Comparison of ENCODE assay signal across 8 cellular contexts in the genomic region with DNA sequence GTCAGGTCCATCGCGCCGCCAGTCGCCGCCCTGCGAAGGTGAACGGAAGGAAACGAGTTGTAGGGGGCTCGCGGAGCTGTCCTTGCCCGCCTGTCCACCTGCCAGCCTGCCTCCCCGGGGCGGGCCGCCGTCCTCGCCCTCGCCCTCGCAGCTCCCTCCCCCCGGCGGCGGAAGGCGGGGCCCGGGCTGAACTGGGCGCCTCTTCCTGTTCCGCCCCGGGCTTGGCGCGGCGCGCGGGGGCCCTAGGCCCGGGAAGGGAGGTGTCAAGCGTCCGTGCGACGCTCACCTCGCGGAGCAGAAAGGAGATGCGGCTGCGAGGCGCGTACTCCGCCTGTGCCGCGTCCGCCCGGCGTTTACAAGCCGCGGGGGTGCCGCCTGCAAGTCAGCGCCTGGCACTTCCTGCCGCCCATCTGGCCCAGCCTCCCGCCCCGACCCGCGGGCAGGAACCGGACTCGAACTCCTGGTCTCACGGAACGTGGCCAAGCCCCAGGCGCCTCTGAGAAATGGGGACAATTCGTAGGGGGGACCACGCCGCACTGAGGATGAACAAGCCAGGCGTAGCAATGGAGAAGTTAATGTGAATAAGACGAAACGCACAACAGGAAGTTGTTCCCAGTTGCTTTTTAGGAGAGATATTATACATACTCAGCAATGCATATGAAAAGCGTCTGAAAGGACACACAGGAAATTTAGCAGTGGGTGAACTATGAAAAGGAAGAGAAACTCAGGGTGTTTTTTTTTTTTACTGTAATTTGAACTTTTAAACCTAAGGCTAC. TPM values are rescaled to one million over a fixed set of nuclear protein-coding genes. Genes with fewer than 3 reads are reported as not detected.
DNase-seq lines count a peak whose midpoint lies in the region; ATAC-seq and TF ChIP-seq lines count a peak whose summit lies in the region.

TSS of gene CNPPD1 (minus strand) at position 108 of the 776 bp plus-strand sequence. CDS start at position 11, 97 bp downstream.

- peak within 1 kb of the TSS; percentile 66; the same call in 1 of the 2 replicates for H3K27ac ChIP-seq in HUES6 (ENCODE audit: low read depth, low read length)
- H3K27ac ChIP-seq in OCI-LY3 (ENCODE audit: low read length): peak within 1 kb of the TSS; percentile 98

- peaks cover 45% of the 10 kb centered on the region for H3K36me3 ChIP-seq in HUES6 (ENCODE audit: control insufficient read depth, insufficient read depth, low read length)
- peaks cover 8% of the 10 kb centered on the region for H3K36me3 ChIP-seq in OCI-LY3 (replicated peaks; ENCODE audit: low read depth, low read length)

- no peak for TF ChIP-seq CTCF in OCI-LY3 (IDR thresholded peaks at IDR 0.05; ENCODE audit: low read depth, low read length)

- ATAC-seq in GM21390 (IDR thresholded peaks at IDR 0.05; ENCODE audit: unreplicated experiment): peak; percentile 68

- no peaks in the 10 kb centered on the region for H3K9me3 ChIP-seq in HUES6 (ENCODE audit: control insufficient read depth, insufficient read depth, low read depth, low read length)
- no peaks in the 10 kb centered on the region for H3K9me3 ChIP-seq in OCI-LY3 (ENCODE audit: insufficient read depth, low read length)
- H3K9me3 ChIP-seq in mononuclear cell (ENCODE audit: low read depth, low read length): no peaks in the 10 kb centered on the region

- DNase-seq in D341Med (ENCODE audit: low spot score) (peak; percentile 89), epidermal melanocyte (ENCODE audit: insufficient read length, low spot score) (peak; percentile 60)
- peak; percentile 91 for DNase-seq in activated CD8-positive, alpha-beta memory T cell treated with anti-CD3 and anti-CD28 coated beads, Interleukin-2, amount 50 U/mL, for 48 hours
- DNase-seq in stimulated activated CD8-positive, alpha-beta memory T cell treated with anti-CD3 and anti-CD28 coated beads, Interleukin-4, amount 100 ng/mL, for 1 hour (ENCODE audit: low read depth in 2 of 2, low spot score in 1 of 2): peak; percentile 56 to 77

- H2AFZ ChIP-seq in OCI-LY3 (ENCODE audit: low read depth, low read length): peak within 1 kb of the TSS; percentile 36; the same call in 1 of the 2 replicates

- H3K9ac ChIP-seq in HUES6 (ENCODE audit: low read length) (peak within 1 kb of the TSS; percentile 81), OCI-LY3 (ENCODE audit: low read length) (peak within 1 kb of the TSS; percentile 99)

- peak within 1 kb of the TSS; percentile 96 for H3K4me2 ChIP-seq in OCI-LY3 (ENCODE audit: low read length)

- no peaks in the 10 kb centered on the region for H3K27me3 ChIP-seq in HUES6 (ENCODE audit: control insufficient read depth, insufficient read depth, low read length)
- no peaks in the 10 kb centered on the region for H3K27me3 ChIP-seq in OCI-LY3 (ENCODE audit: low read depth, low read length)
- no peaks in the 10 kb centered on the region for H3K27me3 ChIP-seq in mononuclear cell (ENCODE audit: insufficient read depth, low read length)

- H3K4me1 ChIP-seq in HUES6 (ENCODE audit: control insufficient read depth, insufficient read depth, low read length) (peaks cover 12% of the 10 kb centered on the region), OCI-LY3 (ENCODE audit: low read length) (peaks cover 13% of the 10 kb centered on the region), mononuclear cell (ENCODE audit: insufficient read depth, low read length) (peaks cover 66% of the 10 kb centered on the region)

- no peaks in the 10 kb centered on the region for H4K20me1 ChIP-seq in OCI-LY3 (ENCODE audit: insufficient read depth, low read length)

- peaks cover 8% of the 10 kb centered on the region for H3K79me2 ChIP-seq in OCI-LY3 (ENCODE audit: low read length)

- H3K4me3 ChIP-seq in HUES6 (ENCODE audit: low read depth, low read length) (peak within 1 kb of the TSS; percentile 98), OCI-LY3 (ENCODE audit: low read length) (peak within 1 kb of the TSS; percentile 97), mononuclear cell (ENCODE audit: low read length) (peak within 1 kb of the TSS; percentile 74)

RNA-seq across cellular contexts. Expression of gene CNPPD1, which starts in this region (rescaled TPM):
- 27.5 TPM for total RNA-seq in mononuclear cell

Comparison
In these comparisons a context has a peak if more than half of its experiments do, and no peak if none do; other contexts are left out.
1. Peak in every context shown above with its lines: DNase-seq, ATAC-seq, H3K4me3 ChIP-seq and H3K27ac ChIP-seq.